ENCODE assay signal across 10 cellular contexts in genomic region chr19:14435320-14436050, GRCh38. TPM values are rescaled to one million over a fixed set of nuclear protein-coding genes. Genes with fewer than 3 reads are reported as not detected.
DNase-seq lines count a peak whose midpoint lies in the region; ATAC-seq, FAIRE-seq and TF ChIP-seq lines count a peak whose summit lies in the region.
"Had no signal": no experiment of that assay in that cellular context is flagged by ENCODE, and none has a peak within 500 bp of the region (broad histone marks: within the 10 kb centered on the region; RNA-seq: fewer than 3 reads in every experiment).

No MANE protein-coding gene starts in this region.

- no peaks in the 10 kb centered on the region for H3K36me3 ChIP-seq in astrocyte (ENCODE audit: insufficient read depth, low read length)
- H3K36me3 ChIP-seq in right lobe of liver: no peaks in the 10 kb centered on the region
- H3K36me3 ChIP-seq in testis (ENCODE audit: low read depth, missing control alignments): no peaks in the 10 kb centered on the region

- peaks cover 10% of the 10 kb centered on the region for H3K36me3 Mint-ChIP-seq in activated CD4-positive, alpha-beta T cell treated with anti-CD3 and anti-CD28 coated beads, Interleukin-2, amount 10 ng/mL, durations not matched to agents 7 days and 5 days (ENCODE audit: low read depth)
- H3K36me3 Mint-ChIP-seq in astrocyte (ENCODE audit: low read depth, unreplicated experiment): peaks cover 2% of the 10 kb centered on the region

- peak overlapping the region; percentile 78 for H3K27ac Mint-ChIP-seq in activated CD4-positive, alpha-beta T cell treated with anti-CD3 and anti-CD28 coated beads, Interleukin-2, amount 10 ng/mL, durations not matched to agents 7 days and 5 days
- no peak overlapping the region for H3K27ac Mint-ChIP-seq in astrocyte (ENCODE audit: unreplicated experiment)

- H3K9ac ChIP-seq in astrocyte (ENCODE audit: low read length): no peak overlapping the region

- no peak for ATAC-seq in right lobe of liver
- no peak for ATAC-seq in GM18505 (IDR thresholded peaks at IDR 0.05; ENCODE audit: unreplicated experiment)
- ATAC-seq in HG02884 (IDR thresholded peaks at IDR 0.05; ENCODE audit: unreplicated experiment): no peak

- peaks cover 58% of the 10 kb centered on the region for H3K4me1 Mint-ChIP-seq in activated CD4-positive, alpha-beta T cell treated with anti-CD3 and anti-CD28 coated beads, Interleukin-2, amount 10 ng/mL, durations not matched to agents 7 days and 5 days
- H3K4me1 Mint-ChIP-seq in astrocyte (ENCODE audit: low read depth, unreplicated experiment): peaks cover 2% of the 10 kb centered on the region

- DNase-seq in activated CD4-positive, alpha-beta T cell treated with anti-CD3 and anti-CD28 coated beads, Interleukin-2, amount 10 ng/mL, durations not matched to agents 7 days and 5 days: no peak
- no peak for DNase-seq in activated CD4-positive, alpha-beta T cell treated with anti-CD3 and anti-CD28 coated beads, Interleukin-2, amount 50 U/mL, for 4 hours
- DNase-seq in astrocyte (ENCODE audit: low read depth) (no peak), right lobe of liver (no peak), testis (no peak), NCI-H526 treated with DMSO at 0.1 percent for 48 hours (lab: John Stamatoyannopoulos, UW) (no peak)
- DNase-seq: cortex of kidney had no signal

- H3K4me3 ChIP-seq in astrocyte (ENCODE audit: insufficient read depth, low read depth, low read length) (no peak overlapping the region), right lobe of liver (no peak overlapping the region), testis (no peak overlapping the region)
- H3K4me3 ChIP-seq: mucosa of descending colon had no signal

- 64% methylated on average over 8 of the region's 17 CpGs for WGBS in right lobe of liver (ENCODE audit: insufficient coverage, low coverage, low lambda C conversion rate, missing lambda C conversion rate)
- 74 to 81% methylated on average over 17 of the region's 17 CpGs for WGBS in testis, 2 donors

- CTCF ChIA-PET in activated CD4-positive, alpha-beta T cell treated with anti-CD3 and anti-CD28 coated beads, Interleukin-2, amount 10 ng/mL, durations not matched to agents 7 days and 5 days (lab: Charles Lee): interaction anchor here (0.6 to 1.7 kb wide), 5 partner anchors 37 to 363 kb away, joined by 3 to 6 read pairs (median 3); partner anchors contain the start of genes ASF1B and MISP3

- H3K4me2 ChIP-seq in astrocyte (ENCODE audit: low read length): peak overlapping the region; percentile 82

- peak overlapping the region; percentile 69 for H3K4me3 Mint-ChIP-seq in activated CD4-positive, alpha-beta T cell treated with anti-CD3 and anti-CD28 coated beads, Interleukin-2, amount 10 ng/mL, durations not matched to agents 7 days and 5 days
- peak overlapping the region; percentile 50 for H3K4me3 Mint-ChIP-seq in astrocyte (ENCODE audit: unreplicated experiment)

- H2AFZ ChIP-seq in astrocyte (ENCODE audit: low read depth, low read length): peak overlapping the region; percentile 45

- peaks cover 3% of the 10 kb centered on the region for H3K27me3 ChIP-seq in astrocyte (ENCODE audit: insufficient read depth, low read length)
- no peaks in the 10 kb centered on the region for H3K27me3 ChIP-seq in right lobe of liver
- H3K27me3 ChIP-seq in testis: no peaks in the 10 kb centered on the region

- H3K27ac ChIP-seq in astrocyte (ENCODE audit: low read depth, low read length) (no peak overlapping the region), right lobe of liver (peak overlapping the region; percentile 6 to 72 (median 50)), testis (peak overlapping the region; percentile 80 to 88)

- no peaks in the 10 kb centered on the region for H3K9me3 ChIP-seq in astrocyte (ENCODE audit: insufficient read depth, low read depth, low read length)
- H3K9me3 ChIP-seq in right lobe of liver: no peaks in the 10 kb centered on the region
- no peaks in the 10 kb centered on the region for H3K9me3 ChIP-seq in testis
- H3K9me3 ChIP-seq: mucosa of descending colon had no signal

- peaks cover 30% of the 10 kb centered on the region for H3K79me2 ChIP-seq in astrocyte (ENCODE audit: insufficient read depth, low read length)

- TF ChIP-seq POLR2A in right lobe of liver (IDR thresholded peaks at IDR 0.05) (no peak), testis (IDR thresholded peaks at IDR 0.05) (no peak), GM18505 (IDR thresholded peaks at IDR 0.05; ENCODE audit: borderline replicate concordance, extremely low read depth, insufficient read depth, insufficient read length) (no peak)

- H3K27me3 Mint-ChIP-seq in activated CD4-positive, alpha-beta T cell treated with anti-CD3 and anti-CD28 coated beads, Interleukin-2, amount 10 ng/mL, durations not matched to agents 7 days and 5 days: peaks cover 4% of the 10 kb centered on the region
- H3K27me3 Mint-ChIP-seq in astrocyte (ENCODE audit: low read depth, unreplicated experiment): peaks cover 4% of the 10 kb centered on the region

- no peaks in the 10 kb centered on the region for H3K9me3 Mint-ChIP-seq in activated CD4-positive, alpha-beta T cell treated with anti-CD3 and anti-CD28 coated beads, Interleukin-2, amount 10 ng/mL, durations not matched to agents 7 days and 5 days
- no peaks in the 10 kb centered on the region for H3K9me3 Mint-ChIP-seq in astrocyte (ENCODE audit: unreplicated experiment)

- H4K20me1 ChIP-seq in astrocyte (ENCODE audit: insufficient read depth, low read length): peaks cover 24% of the 10 kb centered on the region

- peaks cover 16% of the 10 kb centered on the region for H3K4me1 ChIP-seq in astrocyte (ENCODE audit: insufficient read depth, low read length)
- H3K4me1 ChIP-seq in right lobe of liver: peaks cover 0 to 10% (median 0%) of the 10 kb centered on the region in 4 donors
- H3K4me1 ChIP-seq in testis: peaks cover 22% of the 10 kb centered on the region

- POLR2A ChIA-PET in activated CD4-positive, alpha-beta T cell treated with anti-CD3 and anti-CD28 coated beads, Interleukin-2, amount 10 ng/mL, durations not matched to agents 7 days and 5 days (lab: Charles Lee): interaction anchor here (0.6 kb wide), 1 partner anchor 97 kb away, joined by 4 read pairs; no protein-coding TSS in a partner anchor

- no peak for TF ChIP-seq CTCF in astrocyte (IDR thresholded peaks at IDR 0.05; ENCODE audit: insufficient read depth, low read depth, low read length)
- no peak for TF ChIP-seq CTCF in right lobe of liver (IDR thresholded peaks at IDR 0.05)
- TF ChIP-seq CTCF in testis (IDR thresholded peaks at IDR 0.05): no peak

- FAIRE-seq in astrocyte (lab: Jason Lieb, UNC): no peak

- intact Hi-C loops in right lobe of liver (cut with DNase I) (no loop called here), testis (cut with DNase I; ENCODE audit: low total_unique reads) (no loop called here)

RNA-seq across cellular contexts. Expression of gene PKN1, which starts 2.4 kb away (rescaled TPM):
- 100 to 1,000 TPM; 238 to 242 TPM for total RNA-seq in activated CD4-positive, alpha-beta T cell treated with anti-CD3 and anti-CD28 coated beads, Interleukin-2, amount 10 ng/mL, durations not matched to agents 7 days and 5 days
- total RNA-seq in astrocyte (59.2 and 68.3 TPM in 2 replicates), right lobe of liver (10 to 100 TPM; 19.5 to 49.4 (median 34.1) TPM), testis (100 to 1,000 TPM; 204 to 259 TPM)
- 116 TPM for polyA plus RNA-seq in testis (ENCODE audit: insufficient read depth, low read depth, low replicate concordance)

RNA-seq across cellular contexts. Expression of gene DDX39A, which starts 16.3 kb away (rescaled TPM):
- total RNA-seq in activated CD4-positive, alpha-beta T cell treated with anti-CD3 and anti-CD28 coated beads, Interleukin-2, amount 10 ng/mL, durations not matched to agents 7 days and 5 days: 100 to 1,000 TPM; 232 to 269 TPM
- total RNA-seq in astrocyte: 44.2 and 54.9 TPM in 2 replicates
- total RNA-seq in right lobe of liver: 10 to 100 TPM; 12.9 to 34.5 (median 24.6) TPM
- 100 to 1,000 TPM; 218 to 295 TPM for total RNA-seq in testis
- polyA plus RNA-seq in testis (ENCODE audit: insufficient read depth, low read depth, low replicate concordance): 323 TPM

RNA-seq across cellular contexts. Expression of gene PTGER1, which starts 39.7 kb away (rescaled TPM):
- total RNA-seq in activated CD4-positive, alpha-beta T cell treated with anti-CD3 and anti-CD28 coated beads, Interleukin-2, amount 10 ng/mL, durations not matched to agents 7 days and 5 days: under 1 TPM; 0.19 to 0.27 TPM
- total RNA-seq in astrocyte (0.41 and 0.91 TPM in 2 replicates), right lobe of liver (under 1 TPM in 4 of 6 experiments, not detected in 2; 0.16 to 0.32 (median 0.29) TPM), testis (1 to 10 TPM; 1.4 to 1.5 TPM)
- polyA plus RNA-seq in testis (ENCODE audit: insufficient read depth, low read depth, low replicate concordance): 0.22 TPM

RNA-seq across cellular contexts. Expression of gene ADGRE5, which starts 54.2 kb away (rescaled TPM):
- total RNA-seq in activated CD4-positive, alpha-beta T cell treated with anti-CD3 and anti-CD28 coated beads, Interleukin-2, amount 10 ng/mL, durations not matched to agents 7 days and 5 days: 100 to 1,000 TPM; 304 to 310 TPM
- 8.2 and 9.2 TPM in 2 replicates for total RNA-seq in astrocyte
- 10 to 100 TPM in 5 of 6 experiments, 1 to 10 TPM in 1; 7.9 to 21.5 (median 15.3) TPM for total RNA-seq in right lobe of liver
- total RNA-seq in testis: 10 to 100 TPM in 1 of 2 donors, 1 to 10 TPM in 1; 8.7 to 14.6 TPM
- polyA plus RNA-seq in testis (ENCODE audit: insufficient read depth, low read depth, low replicate concordance): 21.2 TPM
